ENCODE assay signal across 8 cellular contexts in the genomic region with DNA sequence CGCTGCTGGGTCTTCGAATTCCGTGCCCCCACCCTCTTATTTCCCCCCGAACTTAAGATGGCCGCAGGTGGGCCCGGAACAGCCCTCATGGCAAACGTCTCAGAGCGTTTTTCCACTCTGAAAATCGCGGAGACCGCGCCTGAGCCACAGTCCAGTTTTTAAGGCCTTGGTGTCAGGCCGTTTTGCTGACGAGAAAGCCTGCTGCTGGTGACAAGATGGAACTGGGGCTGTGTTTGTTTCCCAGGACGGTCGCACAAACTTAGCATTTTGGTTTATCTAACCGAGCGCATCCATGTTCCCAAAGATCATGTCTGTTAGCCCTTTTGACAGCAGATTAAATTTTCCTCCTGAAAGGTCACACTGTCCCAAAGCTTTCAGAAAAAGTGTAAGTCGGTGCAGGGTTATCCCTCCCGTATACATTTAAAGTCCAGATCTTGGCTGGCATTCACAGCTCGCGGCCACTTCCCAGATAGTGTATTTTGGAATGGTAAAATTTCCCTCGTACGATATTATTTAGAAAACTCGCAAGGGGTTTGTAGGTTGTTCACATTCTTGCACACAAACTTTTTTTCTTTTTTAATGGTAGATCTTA. TPM values are rescaled to one million over a fixed set of nuclear protein-coding genes. Genes with fewer than 3 reads are reported as not detected.
DNase-seq lines count a peak whose midpoint lies in the region; ATAC-seq and TF ChIP-seq lines count a peak whose summit lies in the region.

No MANE protein-coding gene starts in this region.

- in situ Hi-C loops in gastrocnemius medialis (cut with MboI; ENCODE audit: low sequenced_read_pairs in 4 of 4): loop anchor here in 3 of 4 donors (10.0 to 25.0 kb wide), 3 partner anchors 220 to 420 kb away; a partner anchor contains a TSS

- no peaks in the 10 kb centered on the region for H3K9me3 ChIP-seq in gastrocnemius medialis

- H3K27ac ChIP-seq in gastrocnemius medialis: peak overlapping the region; percentile 94 to 99 (median 98)

- intact Hi-C loops in activated naive CD4-positive, alpha-beta T cell treated with anti-CD3 and anti-CD28 coated beads for 36 hours (cut with micrococcal nuclease): loop anchor here (1.0 to 10.0 kb wide), 11 partner anchors 24 to 1110 kb away; a partner anchor contains a TSS
- intact Hi-C loops in gastrocnemius medialis (cut with DNase I; ENCODE audit: low total_unique reads): loop anchor here (1.0 to 10.0 kb wide), 4 partner anchors 218 to 521 kb away; a partner anchor contains a TSS

- peak overlapping the region; percentile 98 for H3K27ac Mint-ChIP-seq in activated naive CD4-positive, alpha-beta T cell treated with anti-CD3 and anti-CD28 coated beads for 36 hours
- peak overlapping the region; percentile 100 for H3K27ac Mint-ChIP-seq in activated naive CD8-positive, alpha-beta T cell

- peak; percentile 46 for ATAC-seq in HG02642 (IDR thresholded peaks at IDR 0.05; ENCODE audit: poor library complexity, unreplicated experiment)
- ATAC-seq in gastrocnemius medialis: peak; percentile 71 to 75

- H3K9me3 Mint-ChIP-seq in activated naive CD4-positive, alpha-beta T cell treated with anti-CD3 and anti-CD28 coated beads for 36 hours: no peaks in the 10 kb centered on the region
- no peaks in the 10 kb centered on the region for H3K9me3 Mint-ChIP-seq in activated naive CD8-positive, alpha-beta T cell (ENCODE audit: low read depth)

- no peak for DNase-seq in activated naive CD4-positive, alpha-beta T cell treated with anti-CD3 and anti-CD28 coated beads for 36 hours
- DNase-seq in activated naive CD4-positive, alpha-beta T cell (lab: John Stamatoyannopoulos, UW): no peak
- DNase-seq in NCI-H1417 (lab: John Stamatoyannopoulos, UW): peak in 2 of 3 experiments; percentile 89 to 92
- DNase-seq in hepatic stellate cell (ENCODE audit: low spot score): peak; percentile 53
- peak in 1 of 2 donors; percentile 47 for DNase-seq in gastrocnemius medialis
- DNase-seq in activated CD4-positive, alpha-beta T cell treated with anti-CD3 and anti-CD28 coated beads for 48 hours: no peak

- H3K4me1 Mint-ChIP-seq in activated naive CD4-positive, alpha-beta T cell treated with anti-CD3 and anti-CD28 coated beads for 36 hours (ENCODE audit: low read depth): peaks cover 52% of the 10 kb centered on the region
- peaks cover 50% of the 10 kb centered on the region for H3K4me1 Mint-ChIP-seq in activated naive CD8-positive, alpha-beta T cell (ENCODE audit: low read depth)

- CTCF ChIA-PET in activated naive CD4-positive, alpha-beta T cell treated with anti-CD3 and anti-CD28 coated beads for 36 hours (lab: Charles Lee): no interaction called here

- no peak for TF ChIP-seq POLR2A in gastrocnemius medialis (IDR thresholded peaks at IDR 0.05)

- peaks cover 34 to 44% of the 10 kb centered on the region in 2 donors for H3K4me1 ChIP-seq in gastrocnemius medialis

- H3K27me3 Mint-ChIP-seq in activated naive CD4-positive, alpha-beta T cell treated with anti-CD3 and anti-CD28 coated beads for 36 hours (ENCODE audit: low read depth): no peaks in the 10 kb centered on the region
- no peaks in the 10 kb centered on the region for H3K27me3 Mint-ChIP-seq in activated naive CD8-positive, alpha-beta T cell

- H3K4me3 Mint-ChIP-seq in activated naive CD4-positive, alpha-beta T cell treated with anti-CD3 and anti-CD28 coated beads for 36 hours: peak overlapping the region; percentile 92
- peak overlapping the region; percentile 97 for H3K4me3 Mint-ChIP-seq in activated naive CD8-positive, alpha-beta T cell

- no peak for TF ChIP-seq CTCF in gastrocnemius medialis (IDR thresholded peaks at IDR 0.05 in 4 of 5, conservative IDR thresholded peaks at IDR 0.05 in 1 of 5)

- H3K27me3 ChIP-seq in gastrocnemius medialis: no peaks in the 10 kb centered on the region

- H3K36me3 Mint-ChIP-seq in activated naive CD4-positive, alpha-beta T cell treated with anti-CD3 and anti-CD28 coated beads for 36 hours (ENCODE audit: low read depth): peaks cover 7% of the 10 kb centered on the region
- H3K36me3 Mint-ChIP-seq in activated naive CD8-positive, alpha-beta T cell: peaks cover 5% of the 10 kb centered on the region

- H3K36me3 ChIP-seq in gastrocnemius medialis: no peaks in the 10 kb centered on the region

- peak overlapping the region; percentile 84 to 92 (median 88) for H3K4me3 ChIP-seq in gastrocnemius medialis

RNA-seq across cellular contexts. Expression of a gene that starts 0.8 kb away (rescaled TPM):
- 10 to 100 TPM; 52.2 to 60.0 TPM for total RNA-seq in activated naive CD4-positive, alpha-beta T cell treated with anti-CD3 and anti-CD28 coated beads for 36 hours
- total RNA-seq in gastrocnemius medialis: 10 to 100 TPM; 10.4 to 61.1 (median 12.3) TPM

Comparison
In these comparisons a context has a peak if more than half of its experiments do, and no peak if none do; other contexts are left out.
1. DNase-seq: peak in NCI-H1417 (2 of 3) and hepatic stellate cell (single experiment); none in activated naive CD4-positive, alpha-beta T cell treated with anti-CD3 and anti-CD28 coated beads for 36 hours (single experiment), activated naive CD4-positive, alpha-beta T cell (0 of 4) and activated CD4-positive, alpha-beta T cell treated with anti-CD3 and anti-CD28 coated beads for 48 hours (single experiment).